Comparison of ENCODE assay signal across 1 cellular context in the genomic region with DNA sequence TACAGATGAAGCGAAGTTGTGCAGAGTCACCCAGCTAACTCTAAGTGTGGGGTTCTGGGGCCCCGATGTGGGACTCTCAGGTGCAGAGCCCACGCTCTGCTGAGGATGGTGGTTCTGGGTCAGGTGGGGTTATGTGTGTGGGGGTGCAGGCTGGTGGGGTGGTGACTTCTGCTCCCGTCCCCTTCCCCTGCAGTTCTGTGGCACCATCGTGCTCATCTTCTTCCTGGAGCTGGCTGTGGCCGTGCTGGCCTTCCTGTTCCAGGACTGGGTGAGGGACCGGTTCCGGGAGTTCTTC.
TF ChIP-seq lines count a peak whose summit lies in the region.

No MANE protein-coding gene starts in this region.

TF ChIP-seq in GM12878, 131 proteins besides CTCF, POLR2A, EP300 and RAD21:
- no peak for TF ChIP-seq TBL1XR1 (IDR thresholded peaks at IDR 0.05; ENCODE audit: low read depth, low read length)
- TF ChIP-seq, protein P1, sequence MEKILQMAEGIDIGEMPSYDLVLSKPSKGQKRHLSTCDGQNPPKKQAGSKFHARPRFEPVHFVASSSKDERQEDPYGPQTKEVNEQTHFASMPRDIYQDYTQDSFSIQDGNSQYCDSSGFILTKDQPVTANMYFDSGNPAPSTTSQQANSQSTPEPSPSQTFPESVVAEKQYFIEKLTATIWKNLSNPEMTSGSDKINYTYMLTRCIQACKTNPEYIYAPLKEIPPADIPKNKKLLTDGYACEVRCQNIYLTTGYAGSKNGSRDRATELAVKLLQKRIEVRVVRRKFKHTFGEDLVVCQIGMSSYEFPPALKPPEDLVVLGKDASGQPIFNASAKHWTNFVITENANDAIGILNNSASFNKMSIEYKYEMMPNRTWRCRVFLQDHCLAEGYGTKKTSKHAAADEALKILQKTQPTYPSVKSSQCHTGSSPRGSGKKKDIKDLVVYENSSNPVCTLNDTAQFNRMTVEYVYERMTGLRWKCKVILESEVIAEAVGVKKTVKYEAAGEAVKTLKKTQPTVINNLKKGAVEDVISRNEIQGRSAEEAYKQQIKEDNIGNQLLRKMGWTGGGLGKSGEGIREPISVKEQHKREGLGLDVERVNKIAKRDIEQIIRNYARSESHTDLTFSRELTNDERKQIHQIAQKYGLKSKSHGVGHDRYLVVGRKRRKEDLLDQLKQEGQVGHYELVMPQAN (conservative IDR thresholded peaks at IDR 0.05): no peak
- TF ChIP-seq, protein P2, sequence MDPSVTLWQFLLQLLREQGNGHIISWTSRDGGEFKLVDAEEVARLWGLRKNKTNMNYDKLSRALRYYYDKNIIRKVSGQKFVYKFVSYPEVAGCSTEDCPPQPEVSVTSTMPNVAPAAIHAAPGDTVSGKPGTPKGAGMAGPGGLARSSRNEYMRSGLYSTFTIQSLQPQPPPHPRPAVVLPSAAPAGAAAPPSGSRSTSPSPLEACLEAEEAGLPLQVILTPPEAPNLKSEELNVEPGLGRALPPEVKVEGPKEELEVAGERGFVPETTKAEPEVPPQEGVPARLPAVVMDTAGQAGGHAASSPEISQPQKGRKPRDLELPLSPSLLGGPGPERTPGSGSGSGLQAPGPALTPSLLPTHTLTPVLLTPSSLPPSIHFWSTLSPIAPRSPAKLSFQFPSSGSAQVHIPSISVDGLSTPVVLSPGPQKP (IDR thresholded peaks at IDR 0.05; ENCODE audit: low read depth, low read length): no peak
- TF ChIP-seq TCF3 (IDR thresholded peaks at IDR 0.05; ENCODE audit: borderline replicate concordance, insufficient read depth, low read depth, low read length): no peak
- TF ChIP-seq, protein P3, sequence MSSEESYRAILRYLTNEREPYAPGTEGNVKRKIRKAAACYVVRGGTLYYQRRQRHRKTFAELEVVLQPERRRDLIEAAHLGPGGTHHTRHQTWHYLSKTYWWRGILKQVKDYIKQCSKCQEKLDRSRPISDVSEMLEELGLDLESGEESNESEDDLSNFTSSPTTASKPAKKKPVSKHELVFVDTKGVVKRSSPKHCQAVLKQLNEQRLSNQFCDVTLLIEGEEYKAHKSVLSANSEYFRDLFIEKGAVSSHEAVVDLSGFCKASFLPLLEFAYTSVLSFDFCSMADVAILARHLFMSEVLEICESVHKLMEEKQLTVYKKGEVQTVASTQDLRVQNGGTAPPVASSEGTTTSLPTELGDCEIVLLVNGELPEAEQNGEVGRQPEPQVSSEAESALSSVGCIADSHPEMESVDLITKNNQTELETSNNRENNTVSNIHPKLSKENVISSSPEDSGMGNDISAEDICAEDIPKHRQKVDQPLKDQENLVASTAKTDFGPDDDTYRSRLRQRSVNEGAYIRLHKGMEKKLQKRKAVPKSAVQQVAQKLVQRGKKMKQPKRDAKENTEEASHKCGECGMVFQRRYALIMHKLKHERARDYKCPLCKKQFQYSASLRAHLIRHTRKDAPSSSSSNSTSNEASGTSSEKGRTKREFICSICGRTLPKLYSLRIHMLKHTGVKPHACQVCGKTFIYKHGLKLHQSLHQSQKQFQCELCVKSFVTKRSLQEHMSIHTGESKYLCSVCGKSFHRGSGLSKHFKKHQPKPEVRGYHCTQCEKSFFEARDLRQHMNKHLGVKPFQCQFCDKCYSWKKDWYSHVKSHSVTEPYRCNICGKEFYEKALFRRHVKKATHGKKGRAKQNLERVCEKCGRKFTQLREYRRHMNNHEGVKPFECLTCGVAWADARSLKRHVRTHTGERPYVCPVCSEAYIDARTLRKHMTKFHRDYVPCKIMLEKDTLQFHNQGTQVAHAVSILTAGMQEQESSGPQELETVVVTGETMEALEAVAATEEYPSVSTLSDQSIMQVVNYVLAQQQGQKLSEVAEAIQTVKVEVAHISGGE (CRISPR knock-in tag; IDR thresholded peaks at IDR 0.05): no peak
